Comparison of ENCODE assay signal across 13 cellular contexts in the genomic region with DNA sequence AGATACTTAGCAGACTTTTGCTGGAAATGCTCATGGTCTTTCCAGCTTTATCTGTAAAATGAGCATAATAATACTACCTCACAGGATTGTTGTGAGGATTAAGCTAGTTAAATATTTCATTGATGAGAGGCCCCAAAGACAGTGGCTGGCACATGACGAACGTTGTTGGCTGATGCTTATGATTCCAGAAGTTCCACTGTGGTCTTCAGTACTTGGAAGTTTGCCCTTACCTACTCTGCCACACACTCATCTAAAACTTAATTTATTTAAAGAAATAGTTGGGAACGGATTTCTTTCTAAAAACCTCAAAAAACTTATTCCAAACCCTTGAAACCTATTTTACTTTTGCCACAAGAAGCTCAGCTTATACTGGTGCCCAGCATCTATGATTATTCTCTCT.
DNase-seq lines count a peak whose midpoint lies in the region; ATAC-seq and TF ChIP-seq lines count a peak whose summit lies in the region.
"Had no signal": no experiment of that assay in that cellular context is flagged by ENCODE, and none has a peak within 500 bp of the region (broad histone marks: within the 10 kb centered on the region; RNA-seq: fewer than 3 reads in every experiment).

No MANE protein-coding gene starts in this region.

- TF ChIP-seq CTCF in left ventricle myocardium inferior (IDR thresholded peaks at IDR 0.05; ENCODE audit: borderline replicate concordance) = no peak
- no peak for TF ChIP-seq CTCF in choroid plexus epithelial cell (conservative IDR thresholded peaks at IDR 0.05; ENCODE audit: low read depth, low read length)
- no peak for TF ChIP-seq CTCF in uterus (IDR thresholded peaks at IDR 0.05)

- intact Hi-C loops in left ventricle myocardium inferior (cut with micrococcal nuclease) (no loop called here), left ventricle myocardium superior (cut with micrococcal nuclease) (no loop called here), uterus (cut with DNase I; ENCODE audit: low total_unique reads) (no loop called here)

- ATAC-seq in left ventricle myocardium superior = no peak
- ATAC-seq: PC-3 had no signal

- TF ChIP-seq POLR2A in uterus (IDR thresholded peaks at IDR 0.05) = no peak

- no peaks in the 10 kb centered on the region for H3K9me3 ChIP-seq in left ventricle myocardium inferior (replicated peaks)
- no peaks in the 10 kb centered on the region for H3K9me3 ChIP-seq in uterus
- no peaks in the 10 kb centered on the region for H3K9me3 ChIP-seq in HAP-1

- no peak for DNase-seq in left ventricle myocardium inferior
- DNase-seq in left ventricle myocardium superior = no peak
- DNase-seq in choroid plexus epithelial cell (ENCODE audit: low read depth) = peak; percentile 71
- DNase-seq in myocyte (ENCODE audit: low read depth) = peak; percentile 73
- DNase-seq in uterus = no peak
- DNase-seq in HAP-1 (ENCODE audit: low spot score in 2 of 2) = no peak
- DNase-seq in DMS153 treated with DMSO at 0.1 percent for 48 hours (lab: John Stamatoyannopoulos, UW; ENCODE audit: unreplicated experiment) = no peak
- no peak for DNase-seq in retina
- DNase-seq: foreskin melanocyte, GDM1, PC-3, T1000 had no signal

- in situ Hi-C loops in HAP-1 (cut with MboI; ENCODE audit: low sequenced_read_pairs) = no loop called here

- H3K4me1 ChIP-seq in left ventricle myocardium inferior (peaks cover 70% of the 10 kb centered on the region), uterus (peaks cover 8 to 15% of the 10 kb centered on the region in 2 donors), HAP-1 (peaks cover 29% of the 10 kb centered on the region)

- H3K4me3 ChIP-seq in left ventricle myocardium inferior (no peak overlapping the region), choroid plexus epithelial cell (ENCODE audit: low read depth, low read length) (no peak overlapping the region), uterus (no peak overlapping the region), HAP-1 (no peak overlapping the region)
- H3K4me3 ChIP-seq: cardiac muscle cell had no signal

- H3K27ac ChIP-seq in left ventricle myocardium inferior (replicated peaks) (peak overlapping the region; percentile 79), uterus (peak overlapping the region; percentile 67)
- H3K27ac ChIP-seq: cardiac muscle cell had no signal

- H3K27me3 ChIP-seq in left ventricle myocardium inferior (ENCODE audit: low read depth) (no peaks in the 10 kb centered on the region), uterus (no peaks in the 10 kb centered on the region), HAP-1 (ENCODE audit: low read depth) (no peaks in the 10 kb centered on the region)
- H3K27me3 ChIP-seq: cardiac muscle cell had no signal

- H3K36me3 ChIP-seq in left ventricle myocardium inferior (peaks cover 6% of the 10 kb centered on the region), uterus (no peaks in the 10 kb centered on the region), HAP-1 (replicated peaks) (no peaks in the 10 kb centered on the region)
- H3K36me3 ChIP-seq: cardiac muscle cell had no signal

Comparison
In these comparisons a context has a peak if more than half of its experiments do, and no peak if none do; other contexts are left out.
1. DNase-seq: peak in choroid plexus epithelial cell (single experiment) and myocyte (single experiment); none in left ventricle myocardium inferior (single experiment), left ventricle myocardium superior (single experiment), uterus (0 of 2), HAP-1 (0 of 2), DMS153 treated with DMSO at 0.1 percent for 48 hours (single experiment) and retina (single experiment).